Comparison of ENCODE assay signal across 8 cellular contexts in the genomic region with DNA sequence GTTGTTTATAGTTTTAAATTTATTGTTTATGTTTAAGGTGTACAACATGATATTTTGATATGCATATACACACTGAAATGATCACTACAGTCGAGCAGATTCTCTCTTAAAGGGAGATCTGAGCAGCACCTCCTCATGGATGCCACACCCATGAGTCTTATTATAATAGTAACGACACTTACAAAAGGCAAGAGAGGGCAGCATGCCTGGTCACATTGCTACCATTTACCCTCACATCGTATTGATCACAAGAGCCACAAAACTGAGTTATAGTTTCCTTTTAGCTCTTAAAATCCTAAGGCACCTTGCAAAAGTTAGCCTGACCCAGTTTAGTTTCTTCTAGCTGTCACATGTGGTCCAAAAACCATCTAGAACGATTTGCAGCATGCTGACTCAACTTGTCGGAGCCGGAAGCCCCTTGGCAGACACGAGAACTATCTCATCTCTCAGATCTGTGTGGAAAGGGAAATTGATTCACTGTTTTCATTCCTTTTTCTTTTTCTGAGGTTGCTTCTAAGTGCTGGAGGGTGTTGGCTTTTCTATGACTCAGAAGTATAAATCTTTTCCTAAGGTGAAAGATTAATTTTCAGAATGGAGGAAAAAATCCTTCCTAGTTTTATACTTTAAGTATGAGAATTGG.
A peak's percentile ranks its signal among the peaks of the same experiment; 100 is the strongest.
DNase-seq lines count a peak whose midpoint lies in the region; ATAC-seq and TF ChIP-seq lines count a peak whose summit lies in the region.

No MANE protein-coding gene starts in this region.

- H3K9me3 ChIP-seq in OCI-LY3 (ENCODE audit: insufficient read depth, low read length): no peaks in the 10 kb centered on the region

- H3K4me3 Mint-ChIP-seq in activated T-helper 17 cell treated with anti-CD3 and anti-CD28 coated beads, Interleukin-2, amount 50 U/mL, for 72 hours: peak overlapping the region; percentile 87

- DNase-seq in GM20000 (ENCODE audit: low spot score) (peak; percentile 14), glomerular visceral epithelial cell (ENCODE audit: extremely low spot score) (peak; percentile 81), GM13976 (ENCODE audit: low spot score) (no peak), NCI-H2029 (lab: John Stamatoyannopoulos, UW) (no peak)
- DNase-seq in stimulated activated CD4-positive, alpha-beta T cell treated with anti-CD3 and anti-CD28 coated beads, Interleukin-15, amount 100 ng/mL, for 24 hours: peak; percentile 78

- H3K27me3 ChIP-seq in OCI-LY3 (ENCODE audit: low read depth, low read length): no peaks in the 10 kb centered on the region

- no peak overlapping the region for H3K4me2 ChIP-seq in OCI-LY3 (ENCODE audit: low read length)

- H2AFZ ChIP-seq in OCI-LY3 (ENCODE audit: low read depth, low read length): 0 out of 2 replicates have a peak overlapping the region, but pooled peaks have one; percentile 3

- H3K4me3 ChIP-seq in OCI-LY3 (ENCODE audit: low read length): no peak overlapping the region

- no peak overlapping the region for H3K9ac ChIP-seq in OCI-LY3 (ENCODE audit: low read length)

- no peak for TF ChIP-seq CTCF in GM20000 (IDR thresholded peaks at IDR 0.05; ENCODE audit: extremely low read depth, missing control alignments)
- no peak for TF ChIP-seq CTCF in OCI-LY3 (IDR thresholded peaks at IDR 0.05; ENCODE audit: low read depth, low read length)
- TF ChIP-seq CTCF in GM13976 (IDR thresholded peaks at IDR 0.05; ENCODE audit: borderline replicate concordance, control extremely low read depth, extremely low read depth, insufficient read depth, missing control alignments): no peak

- peaks cover 5% of the 10 kb centered on the region for H3K36me3 Mint-ChIP-seq in activated T-helper 17 cell treated with anti-CD3 and anti-CD28 coated beads, Interleukin-2, amount 50 U/mL, for 72 hours (ENCODE audit: low read depth)

- H3K27ac Mint-ChIP-seq in activated T-helper 17 cell treated with anti-CD3 and anti-CD28 coated beads, Interleukin-2, amount 50 U/mL, for 72 hours: peak overlapping the region; percentile 90

- H3K4me1 ChIP-seq in OCI-LY3 (ENCODE audit: low read length): peaks cover 18% of the 10 kb centered on the region

- peaks cover 73% of the 10 kb centered on the region for H3K4me1 Mint-ChIP-seq in activated T-helper 17 cell treated with anti-CD3 and anti-CD28 coated beads, Interleukin-2, amount 50 U/mL, for 72 hours

- no peaks in the 10 kb centered on the region for H3K9me3 Mint-ChIP-seq in activated T-helper 17 cell treated with anti-CD3 and anti-CD28 coated beads, Interleukin-2, amount 50 U/mL, for 72 hours

- H3K79me2 ChIP-seq in OCI-LY3 (ENCODE audit: low read length): no peaks in the 10 kb centered on the region

- H3K27ac ChIP-seq in OCI-LY3 (ENCODE audit: low read length): no peak overlapping the region

- no peaks in the 10 kb centered on the region for H4K20me1 ChIP-seq in OCI-LY3 (ENCODE audit: insufficient read depth, low read length)

- peak; percentile 74 for ATAC-seq in activated T-helper 17 cell treated with anti-CD3 and anti-CD28 coated beads, Interleukin-2, amount 50 U/mL, for 72 hours (replicated peaks)
- ATAC-seq in HG03469 (IDR thresholded peaks at IDR 0.05; ENCODE audit: unreplicated experiment): no peak

- no peaks in the 10 kb centered on the region for H3K36me3 ChIP-seq in OCI-LY3 (replicated peaks; ENCODE audit: low read depth, low read length)

- H3K27me3 Mint-ChIP-seq in activated T-helper 17 cell treated with anti-CD3 and anti-CD28 coated beads, Interleukin-2, amount 50 U/mL, for 72 hours: no peaks in the 10 kb centered on the region

- in situ Hi-C loops in GM13976 (cut with MboI; ENCODE audit: low sequenced_read_pairs, unreplicated experiment): no loop called here

Comparison
In these comparisons a context has a peak if more than half of its experiments do, and no peak if none do; other contexts are left out.
1. DNase-seq: peak in GM20000 (single experiment), glomerular visceral epithelial cell (single experiment) and stimulated activated CD4-positive, alpha-beta T cell treated with anti-CD3 and anti-CD28 coated beads, Interleukin-15, amount 100 ng/mL, for 24 hours (single experiment); none in GM13976 (single experiment) and NCI-H2029 (single experiment).